In genomic region chr16:55773859-55774549, GRCh38 we compare ENCODE assay signal across 18 cellular contexts. TPM values are rescaled to one million over a fixed set of nuclear protein-coding genes. Genes with fewer than 3 reads are reported as not detected.
"Had no signal": no experiment of that assay in that cellular context is flagged by ENCODE, and none has a peak within 500 bp of the region (broad histone marks: within the 10 kb centered on the region; RNA-seq: fewer than 3 reads in every experiment).

No MANE protein-coding gene starts in this region.

- H3K27ac Mint-ChIP-seq: activated B cell treated with CpG ODN at 0.5 μM for 24 hours; activated CD8-positive, alpha-beta T cell treated with anti-CD3 and anti-CD28 coated beads, Interleukin-2, amount 10 ng/mL, durations not matched to agents 7 days and 5 days; activated naive CD8-positive, alpha-beta T cell treated with anti-CD3 and anti-CD28 coated beads, Interleukin-2, amount 10 ng/mL, durations not matched to agents 7 days and 5 days; activated T-cell treated with anti-CD3 and anti-CD28 coated beads, Interleukin-2, amount 50 U/mL, for 72 hours; brain; nephron; stimulated activated naive CD8-positive, alpha-beta T cell treated with anti-CD3 and anti-CD28 coated beads, Interleukin-15, Interleukin-2, amounts not matched to agents 100 ng/mL and 50 ng/mL, for 24 hours; type B pancreatic cell had no signal

- H3K36me3 ChIP-seq: right lobe of liver had no signal

- H3K9me3 Mint-ChIP-seq: activated B cell treated with CpG ODN at 0.5 μM for 24 hours; activated naive CD8-positive, alpha-beta T cell treated with anti-CD3 and anti-CD28 coated beads, Interleukin-2, amount 10 ng/mL, durations not matched to agents 7 days and 5 days; brain; nephron; stimulated activated naive CD8-positive, alpha-beta T cell treated with anti-CD3 and anti-CD28 coated beads, Interleukin-15, Interleukin-2, amounts not matched to agents 100 ng/mL and 50 ng/mL, for 24 hours; type B pancreatic cell had no signal

- ATAC-seq: activated CD8-positive, alpha-beta T cell treated with anti-CD3 and anti-CD28 coated beads, Interleukin-2, amount 10 ng/mL, durations not matched to agents 7 days and 5 days; activated T-cell treated with anti-CD3 and anti-CD28 coated beads, Interleukin-2, amount 50 U/mL, for 72 hours had no signal

- H3K4me3 Mint-ChIP-seq: activated B cell treated with CpG ODN at 0.5 μM for 24 hours; activated CD8-positive, alpha-beta T cell treated with anti-CD3 and anti-CD28 coated beads, Interleukin-2, amount 10 ng/mL, durations not matched to agents 7 days and 5 days; activated naive CD8-positive, alpha-beta T cell treated with anti-CD3 and anti-CD28 coated beads, Interleukin-2, amount 10 ng/mL, durations not matched to agents 7 days and 5 days; activated T-cell treated with anti-CD3 and anti-CD28 coated beads, Interleukin-2, amount 50 U/mL, for 72 hours; brain; nephron; stimulated activated naive CD8-positive, alpha-beta T cell treated with anti-CD3 and anti-CD28 coated beads, Interleukin-15, Interleukin-2, amounts not matched to agents 100 ng/mL and 50 ng/mL, for 24 hours; type B pancreatic cell had no signal

- H3K27me3 Mint-ChIP-seq: activated B cell treated with CpG ODN at 0.5 μM for 24 hours; activated naive CD8-positive, alpha-beta T cell treated with anti-CD3 and anti-CD28 coated beads, Interleukin-2, amount 10 ng/mL, durations not matched to agents 7 days and 5 days had no signal

- H3K4me1 ChIP-seq: psoas muscle had no signal

- FAIRE-seq: TTC549 had no signal

- DNase-seq: activated B cell treated with CpG ODN at 0.5 μM for 24 hours; activated CD4-positive, alpha-beta T cell treated with anti-CD3 and anti-CD28 coated beads for 48 hours; activated CD8-positive, alpha-beta memory T cell treated with anti-CD3 and anti-CD28 coated beads, Interleukin-2, amount 50 U/mL, for 48 hours; activated CD8-positive, alpha-beta T cell treated with anti-CD3 and anti-CD28 coated beads, Interleukin-2, amount 10 ng/mL, durations not matched to agents 7 days and 5 days; activated gamma-delta T cell treated with Interleukin-2 at 50 U/mL for 16 hours; activated naive CD8-positive, alpha-beta T cell treated with anti-CD3 and anti-CD28 coated beads, Interleukin-2, amount 10 ng/mL, durations not matched to agents 7 days and 5 days; activated T-cell treated with anti-CD3 and anti-CD28 coated beads, Interleukin-2, amount 50 U/mL, for 72 hours; effector CD8-positive, alpha-beta T cell; mesendoderm; psoas muscle; right lobe of liver; T-helper 2 cell had no signal

- H3K4me3 ChIP-seq: psoas muscle, right lobe of liver had no signal

- H3K9me3 ChIP-seq: psoas muscle, right lobe of liver had no signal

- H3K27me3 ChIP-seq: right lobe of liver had no signal

- H3K27ac ChIP-seq: psoas muscle, right lobe of liver had no signal

- H3K4me1 Mint-ChIP-seq: activated B cell treated with CpG ODN at 0.5 μM for 24 hours; activated naive CD8-positive, alpha-beta T cell treated with anti-CD3 and anti-CD28 coated beads, Interleukin-2, amount 10 ng/mL, durations not matched to agents 7 days and 5 days; brain; nephron had no signal

- H3K36me3 Mint-ChIP-seq: activated naive CD8-positive, alpha-beta T cell treated with anti-CD3 and anti-CD28 coated beads, Interleukin-2, amount 10 ng/mL, durations not matched to agents 7 days and 5 days; brain; type B pancreatic cell had no signal

RNA-seq across cellular contexts. Expression of gene CES1, which starts 58.9 kb away (rescaled TPM):
- total RNA-seq: activated B cell treated with CpG ODN at 0.5 μM for 24 hours; activated CD8-positive, alpha-beta T cell treated with anti-CD3 and anti-CD28 coated beads, Interleukin-2, amount 10 ng/mL, durations not matched to agents 7 days and 5 days; activated naive CD8-positive, alpha-beta T cell treated with anti-CD3 and anti-CD28 coated beads, Interleukin-2, amount 10 ng/mL, durations not matched to agents 7 days and 5 days; activated T-cell treated with anti-CD3 and anti-CD28 coated beads, Interleukin-2, amount 50 U/mL, for 72 hours; kidney epithelial cell had no signal
